Comparison of ENCODE assay signal across 8 cellular contexts in genomic region chr9:129497064-129497836, GRCh38.
DNase-seq lines count a peak whose midpoint lies in the region; ATAC-seq and TF ChIP-seq lines count a peak whose summit lies in the region.

No MANE protein-coding gene starts in this region.

- ATAC-seq in gastroesophageal sphincter (peak; percentile 29), omental fat pad (ENCODE audit: low FRiP score) (peak; percentile 15), GM21367 (IDR thresholded peaks at IDR 0.05; ENCODE audit: unreplicated experiment) (no peak)

- TF ChIP-seq POLR2A in gastroesophageal sphincter (IDR thresholded peaks at IDR 0.05) = no peak

- peak overlapping the region; percentile 72 to 79 for H3K4me3 ChIP-seq in gastroesophageal sphincter

- H3K4me3 Mint-ChIP-seq in activated T-cell treated with anti-CD3 and anti-CD28 coated beads, Interleukin-2, amount 50 U/mL, for 24 hours = peak overlapping the region; percentile 75

- H3K27ac ChIP-seq in VCaP (peak overlapping the region; percentile 87), gastroesophageal sphincter (peak overlapping the region; percentile 83 to 100 (median 100))

- 0 to 10% methylated on average over 3 to 9 of the region's 17 CpGs for WGBS in gastroesophageal sphincter (ENCODE audit: low coverage in 1 of 2), 2 donors

- DNase-seq in activated T-cell treated with anti-CD3 and anti-CD28 coated beads, Interleukin-2, amount 50 U/mL, for 24 hours = no peak
- DNase-seq in activated T-cell treated with anti-CD3 and anti-CD28 coated beads, Interleukin-2, amount 50 U/mL, for 1 hour = no peak
- DNase-seq in omental fat pad (ENCODE audit: low spot score) (no peak), NCI-H2227 treated with DMSO at 0.1 percent for 48 hours (lab: John Stamatoyannopoulos, UW) (no peak), activated gamma-delta T cell treated with Interleukin-2 at 50 U/mL for 16 hours (no peak)

- peaks cover 3 to 95% (median 50%) of the 10 kb centered on the region in 3 donors for H3K4me1 ChIP-seq in gastroesophageal sphincter

- TF ChIP-seq EP300 in gastroesophageal sphincter (IDR thresholded peaks at IDR 0.05) = no peak

- H3K4me1 Mint-ChIP-seq in activated T-cell treated with anti-CD3 and anti-CD28 coated beads, Interleukin-2, amount 50 U/mL, for 24 hours (ENCODE audit: low read depth) = peaks cover 32% of the 10 kb centered on the region

- H3K27ac Mint-ChIP-seq in activated T-cell treated with anti-CD3 and anti-CD28 coated beads, Interleukin-2, amount 50 U/mL, for 24 hours = peak overlapping the region; percentile 90

- TF ChIP-seq CTCF in VCaP (conservative IDR thresholded peaks at IDR 0.05) (no peak), gastroesophageal sphincter (IDR thresholded peaks at IDR 0.05) (no peak), omental fat pad (IDR thresholded peaks at IDR 0.05) (no peak)

- H3K36me3 Mint-ChIP-seq in activated T-cell treated with anti-CD3 and anti-CD28 coated beads, Interleukin-2, amount 50 U/mL, for 24 hours (ENCODE audit: low read depth) = peaks cover 28% of the 10 kb centered on the region

- H3K27me3 Mint-ChIP-seq in activated T-cell treated with anti-CD3 and anti-CD28 coated beads, Interleukin-2, amount 50 U/mL, for 24 hours = no peaks in the 10 kb centered on the region

- H3K27me3 ChIP-seq in gastroesophageal sphincter = no peaks in the 10 kb centered on the region

- H3K9me3 ChIP-seq in gastroesophageal sphincter = no peaks in the 10 kb centered on the region

- peaks cover 0 to 11% of the 10 kb centered on the region in 2 donors for H3K36me3 ChIP-seq in gastroesophageal sphincter

- no peaks in the 10 kb centered on the region for H3K9me3 Mint-ChIP-seq in activated T-cell treated with anti-CD3 and anti-CD28 coated beads, Interleukin-2, amount 50 U/mL, for 24 hours
